Comparison of ENCODE assay signal across 8 cellular contexts in genomic region chr17:40027614-40028012, GRCh38. TPM values are rescaled to one million over a fixed set of nuclear protein-coding genes. Genes with fewer than 3 reads are reported as not detected.
A peak's percentile ranks its signal among the peaks of the same experiment; 100 is the strongest.
DNase-seq lines count a peak whose midpoint lies in the region; ATAC-seq, FAIRE-seq and TF ChIP-seq lines count a peak whose summit lies in the region.
"Had no signal": no experiment of that assay in that cellular context is flagged by ENCODE, and none has a peak within 500 bp of the region (broad histone marks: within the 10 kb centered on the region; RNA-seq: fewer than 3 reads in every experiment).

No MANE protein-coding gene starts in this region.

- H3K9me3 ChIP-seq in BLaER1 (no peaks in the 10 kb centered on the region), GM12878 (replicated peaks; ENCODE audit: control insufficient read depth, insufficient read depth, low read length) (no peaks in the 10 kb centered on the region), psoas muscle (no peaks in the 10 kb centered on the region), GM23248 (ENCODE audit: low read depth) (no peaks in the 10 kb centered on the region)
- H3K9me3 ChIP-seq: BLaER1 treated with 17β-estradiol and CSF1 and Interleukin-3, amounts not matched to agents 10 nM and 100 nM had no signal

- TF ChIP-seq EP300 in GM12878 (IDR thresholded peaks at IDR 0.05; ENCODE audit: borderline replicate concordance in 1 of 2, control insufficient read depth in 1 of 2, low read depth in 2 of 2, low read length in 2 of 2), result no peak

- H3K4me1 Mint-ChIP-seq in GM23338, result peaks cover 6% of the 10 kb centered on the region; the same call in 2 of the 3 replicates

- H3K9ac ChIP-seq in BLaER1 (0 out of 2 replicates have a peak overlapping the region, but pooled peaks have one; percentile 29), GM12878 (ENCODE audit: control insufficient read depth, insufficient read depth, low read length) (no peak overlapping the region), GM23248 (no peak overlapping the region)
- H3K9ac ChIP-seq: BLaER1 treated with 17β-estradiol and CSF1 and Interleukin-3, amounts not matched to agents 10 nM and 100 nM had no signal

- no peak overlapping the region for H3K4me2 ChIP-seq in BLaER1
- no peak overlapping the region for H3K4me2 ChIP-seq in GM23338
- H3K4me2 ChIP-seq in GM12878 (ENCODE audit: control insufficient read depth, insufficient read depth), result no peak overlapping the region
- no peak overlapping the region for H3K4me2 ChIP-seq in GM23248 (ENCODE audit: unreplicated experiment)
- H3K4me2 ChIP-seq: BLaER1 treated with 17β-estradiol and CSF1 and Interleukin-3, amounts not matched to agents 10 nM and 100 nM had no signal

- no peaks in the 10 kb centered on the region for H3K9me3 Mint-ChIP-seq in GM23338

- no peaks in the 10 kb centered on the region for H3K9me2 ChIP-seq in GM23338 (ENCODE audit: insufficient read depth)
- no peaks in the 10 kb centered on the region for H3K9me2 ChIP-seq in GM23248 (ENCODE audit: insufficient read depth)

- no peak for TF ChIP-seq POLR2A in GM12878 (IDR thresholded peaks at IDR 0.05; ENCODE audit: low read depth, low read length)

- FAIRE-seq in GM12878 (lab: Jason Lieb, UNC), result no peak

- CTCF ChIA-PET in GM12878 (lab: Yijun Ruan, JAX), result interaction anchor here (0.6 to 3.1 kb wide), 29 partner anchors 9 to 483 kb away, joined by 3 to 31 read pairs (median 6); partner anchors contain the start of genes CSF3, MED24, THRA and WIPF2

- no peak overlapping the region for H3K27ac Mint-ChIP-seq in GM23338

- H3K27me3 ChIP-seq in BLaER1 (no peaks in the 10 kb centered on the region), GM23338 (ENCODE audit: insufficient read depth) (no peaks in the 10 kb centered on the region), GM12878 (replicated peaks in 1 of 2; ENCODE audit: control insufficient read depth in 2 of 2, insufficient read depth in 2 of 2, low read length in 1 of 2) (no peaks in the 10 kb centered on the region), psoas muscle (ENCODE audit: insufficient read depth in 3 of 3, low read length in 2 of 3) (no peaks in the 10 kb centered on the region), GM23248 (replicated peaks; ENCODE audit: insufficient read depth) (no peaks in the 10 kb centered on the region)
- H3K27me3 ChIP-seq: BLaER1 treated with 17β-estradiol and CSF1 and Interleukin-3, amounts not matched to agents 10 nM and 100 nM had no signal

- H2AFZ ChIP-seq in GM23338 (no peak overlapping the region), GM12878 (ENCODE audit: control insufficient read depth, low read depth, low read length) (no peak overlapping the region), GM23248 (no peak overlapping the region)

- in situ Hi-C loops in GM12878 (cut with MboI), result no loop called here
- in situ Hi-C loops in GM23248 (cut with MboI), result no loop called here

- intact Hi-C loops in GM12878 (cut with micrococcal nuclease; ENCODE audit: unreplicated experiment), result loop anchor here (5.0 kb wide), 1 partner anchor 405 kb away; no protein-coding TSS in a partner anchor
- intact Hi-C loops in psoas muscle (cut with DNase I), result loop anchor here (1.0 to 5.0 kb wide), 3 partner anchors 14 to 70 kb away; no protein-coding TSS in a partner anchor

- H3K27me3 Mint-ChIP-seq in GM23338 (ENCODE audit: insufficient read depth, low read depth, poor library complexity), result peaks cover 4% of the 10 kb centered on the region

- H3K4me3 Mint-ChIP-seq in GM23338, result no peak overlapping the region

- peaks cover 64% of the 10 kb centered on the region for H3K36me3 Mint-ChIP-seq in GM23338 (ENCODE audit: low read depth)

- no peak for ATAC-seq in GM23338
- peak; percentile 29; the same call in 2 of the 3 replicates for ATAC-seq in GM12878
- ATAC-seq in psoas muscle, result no peak
- ATAC-seq in HG03469 (IDR thresholded peaks at IDR 0.05; ENCODE audit: unreplicated experiment), result no peak

- TF ChIP-seq RAD21 in GM12878 (IDR thresholded peaks at IDR 0.05; ENCODE audit: insufficient read depth, low read depth, low read length), result no peak

- H3F3A ChIP-seq in GM23338 (replicated peaks; ENCODE audit: low read depth) (peaks cover 18% of the 10 kb centered on the region), GM23248 (ENCODE audit: insufficient read depth) (peaks cover 9% of the 10 kb centered on the region; the same call in 1 of the 2 replicates)

- SMC1A ChIA-PET in GM12878 (lab: Charles Lee; ENCODE audit: uncharacterized antibody, unreplicated experiment), result interaction anchor here (0.7 to 2.3 kb wide), 8 partner anchors 12 to 156 kb away, joined by 3 to 12 read pairs (median 4); partner anchors contain the start of gene CSF3

- WGBS in GM12878 (ENCODE audit: insufficient coverage, insufficient replicate concordance, low lambda C conversion rate, missing lambda C conversion rate), result 43% methylated on average over 5 of the region's 5 CpGs
- 77 to 84% (median 79%) methylated on average over 5 of the region's 5 CpGs for WGBS in psoas muscle, 3 donors
- WGBS in GM23248 (ENCODE audit: low coverage in 1 of 2, low lambda C conversion rate in 2 of 2, missing lambda C conversion rate in 2 of 2), 2 experiments, result 66 to 70% methylated on average over 5 of the region's 5 CpGs

- BruUV-seq in GM12878 (replicated peaks; lab: Mats Ljungman, UMichigan), result no TSS peak

- peaks cover 18% of the 10 kb centered on the region for H3K4me1 ChIP-seq in BLaER1
- H3K4me1 ChIP-seq in GM23338 (ENCODE audit: insufficient read depth), result no peaks in the 10 kb centered on the region
- no peaks in the 10 kb centered on the region for H3K4me1 ChIP-seq in GM12878 (ENCODE audit: control insufficient read depth, insufficient read depth, low read length)
- peaks cover 49% of the 10 kb centered on the region for H3K4me1 ChIP-seq in psoas muscle
- H3K4me1 ChIP-seq in GM23248 (ENCODE audit: insufficient read depth), result 0 out of 2 replicates have a peak, but pooled peaks cover 8% of the 10 kb centered on the region

- H3K79me2 ChIP-seq in GM23338 (replicated peaks; ENCODE audit: insufficient read depth), result no peaks in the 10 kb centered on the region
- no peaks in the 10 kb centered on the region for H3K79me2 ChIP-seq in GM12878 (ENCODE audit: control insufficient read depth, insufficient read depth, low read length)
- no peaks in the 10 kb centered on the region for H3K79me2 ChIP-seq in GM23248 (ENCODE audit: insufficient read depth)

- RAD21 ChIA-PET in GM12878 (lab: Charles Lee; ENCODE audit: unreplicated experiment), result interaction anchor here (0.9 to 2.1 kb wide), 11 partner anchors 14 to 406 kb away, joined by 3 to 12 read pairs (median 5); no protein-coding TSS in a partner anchor

- POLR2A ChIA-PET in GM12878 (lab: Charles Lee), result interaction anchor here (1.2 kb wide), 1 partner anchor 13 kb away, joined by 4 read pairs; the partner anchor contains the start of gene CSF3

- H3K36me3 ChIP-seq in BLaER1 (peaks cover 99% of the 10 kb centered on the region), GM23338 (ENCODE audit: insufficient read depth) (peaks cover 12% of the 10 kb centered on the region; the same call in 1 of the 2 replicates), GM12878 (ENCODE audit: control insufficient read depth in 2 of 2, insufficient read depth in 2 of 2, low read length in 1 of 2) (peaks cover 19 to 20% of the 10 kb centered on the region in 2 experiments; a peak in 3 of 4 replicates), psoas muscle (ENCODE audit: insufficient read depth in 1 of 2, low read depth in 1 of 2) (peaks cover 7 to 86% of the 10 kb centered on the region in 2 donors), GM23248 (ENCODE audit: low read depth) (no peaks in the 10 kb centered on the region; the same call in 1 of the 2 replicates)

- TF ChIP-seq CTCF in GM23338 (conservative IDR thresholded peaks at IDR 0.05; ENCODE audit: low read depth in 2 of 2) (no peak), GM12878 (IDR thresholded peaks at IDR 0.05 in 2 of 3, conservative IDR thresholded peaks at IDR 0.05 in 1 of 3; ENCODE audit: control insufficient read depth in 2 of 3, extremely low read depth in 1 of 3, insufficient read depth in 1 of 3, low read depth in 3 of 3, low read length in 3 of 3) (no peak), psoas muscle (IDR thresholded peaks at IDR 0.05) (no peak)

- DNase-seq in GM23338 (ENCODE audit: low spot score) (no peak), GM12878 (ENCODE audit: low read depth, low spot score) (no peak), psoas muscle (no peak), GM23248 (no peak), NCI-H2029 treated with DMSO at 0.1 percent for 48 hours (lab: John Stamatoyannopoulos, UW) (no peak)

- no peaks in the 10 kb centered on the region for H4K20me1 ChIP-seq in BLaER1
- H4K20me1 ChIP-seq in GM23338 (replicated peaks; ENCODE audit: insufficient read depth), result no peaks in the 10 kb centered on the region
- H4K20me1 ChIP-seq in GM12878 (ENCODE audit: control insufficient read depth, insufficient read depth), result no peaks in the 10 kb centered on the region
- no peaks in the 10 kb centered on the region for H4K20me1 ChIP-seq in GM23248 (ENCODE audit: insufficient read depth)

- no peak overlapping the region for H3K4me3 ChIP-seq in BLaER1
- H3K4me3 ChIP-seq in GM23338, result no peak overlapping the region
- H3K4me3 ChIP-seq in GM12878, result no peak overlapping the region
- H3K4me3 ChIP-seq in psoas muscle, result no peak overlapping the region
- no peak overlapping the region for H3K4me3 ChIP-seq in GM23248
- H3K4me3 ChIP-seq: BLaER1 treated with 17β-estradiol and CSF1 and Interleukin-3, amounts not matched to agents 10 nM and 100 nM had no signal

- H3K27ac ChIP-seq in BLaER1 (no peak overlapping the region), GM23338 (ENCODE audit: low read depth) (peak overlapping the region; percentile 63; the same call in 1 of the 2 replicates), GM12878 (ENCODE audit: control insufficient read depth, insufficient read depth) (no peak overlapping the region), psoas muscle (peak overlapping the region; percentile 28), GM23248 (no peak overlapping the region)

RNA-seq across cellular contexts. Expression of gene CSF3, which starts 12.4 kb away (rescaled TPM):
- total RNA-seq in GM23338 (2014; rRNA removed; shearing (Covaris generic)), result 1.2 TPM in 1 of 2 replicates, not detected in the other
- polyA plus RNA-seq in GM23338 (2016; fragmentation: Nextera tagmentation; extraction: Ambion mirVana) (not detected in 2 replicates), GM12878 (2011; rRNA removed) (not detected in 2 replicates), GM12878 (2014; fragmentation: Illumina TruSeq; extraction: Trizol) (0.10 TPM in 1 of 2 replicates, not detected in the other), GM12878 (2014; fragmentation: Nextera tagmentation; extraction: Ambion mirVana) (under 1 TPM in 1 of 2 experiments, not detected in 1; 0.09 TPM), GM12878 (2014; rRNA removed) (0.23 and 0.36 TPM in 2 replicates), GM12878 (2016; fragmentation: Nextera tagmentation; extraction: Ambion mirVana) (under 1 TPM in 1 of 2 experiments, not detected in 1; 0.12 TPM), psoas muscle (10 to 100 TPM in 1 of 3 donors, 1 to 10 TPM in 2; 3.4 to 46.2 (median 3.9) TPM), GM23248 (2016; fragmentation: Nextera tagmentation; extraction: Ambion mirVana) (0.13 TPM in 1 of 2 replicates, not detected in the other)
- not detected in 2 replicates for total RNA-seq in GM12878 (2013; cell fraction: nucleolus; rRNA removed)
- total RNA-seq in GM12878 (2014; rRNA removed) (0.16 TPM in 1 of 2 replicates, not detected in the other), GM12878 (2014; rRNA removed; fragmentation: Illumina TruSeq; extraction: Trizol) (0.09 TPM in 1 of 2 replicates, not detected in the other), GM12878 (2021) (0.28 TPM in 1 of 2 replicates, not detected in the other), psoas muscle (10 to 100 TPM in 2 of 4 donors, under 1 TPM in 2; 0.30 to 39.8 (median 19.4) TPM)
- not detected for polyA plus RNA-seq in GM12878 (2011; ENCODE audit: low read depth)
- 0.06 and 0.13 TPM in 2 replicates for polyA plus RNA-seq in GM12878 (2011; cell fraction: cytosol; rRNA removed)
- 0.24 and 0.37 TPM in 2 replicates for polyA plus RNA-seq in GM12878 (2011; cell fraction: nucleus; rRNA removed)
- 0.15 and 0.22 TPM in 2 replicates for polyA plus RNA-seq in GM12878 (2012)
- polyA minus RNA-seq in GM12878 (2011; rRNA and poly(A)+ RNA removed), result not detected in 2 replicates
- polyA minus RNA-seq in GM12878 (2011; cell fraction: cytosol; rRNA and poly(A)+ RNA removed), result not detected in 2 replicates
- not detected in 2 replicates for polyA minus RNA-seq in GM12878 (2011; cell fraction: nucleus; rRNA and poly(A)+ RNA removed)
- total RNA-seq in GM23248 (2014; rRNA removed; shearing (Covaris generic)), result not detected in 2 replicates

RNA-seq across cellular contexts. Expression of gene MED24, which starts 26.6 kb away (rescaled TPM):
- 88.9 and 95.1 TPM in 2 replicates for total RNA-seq in GM23338 (2014; rRNA removed; shearing (Covaris generic))
- polyA plus RNA-seq in GM23338 (2016; fragmentation: Nextera tagmentation; extraction: Ambion mirVana) (44.4 and 44.8 TPM in 2 replicates), GM12878 (2011; rRNA removed) (31.1 and 74.8 TPM in 2 replicates), GM12878 (2014; fragmentation: Illumina TruSeq; extraction: Trizol) (77.0 and 85.1 TPM in 2 replicates), GM12878 (2014; fragmentation: Nextera tagmentation; extraction: Ambion mirVana) (10 to 100 TPM in 1 of 2 experiments, 1 to 10 TPM in 1; 5.4 to 10.3 TPM), GM12878 (2014; rRNA removed) (58.6 and 75.5 TPM in 2 replicates), GM12878 (2016; fragmentation: Nextera tagmentation; extraction: Ambion mirVana) (10 to 100 TPM; 89.9 to 97.4 TPM), psoas muscle (100 to 1,000 TPM in 1 of 3 donors, 10 to 100 TPM in 2; 51.1 to 115 (median 55.9) TPM), GM23248 (2016; fragmentation: Nextera tagmentation; extraction: Ambion mirVana) (33.6 and 35.2 TPM in 2 replicates)
- total RNA-seq in GM12878 (2013; cell fraction: nucleolus; rRNA removed), result 191 and 225 TPM in 2 replicates
- total RNA-seq in GM12878 (2014; rRNA removed) (33.5 and 40.6 TPM in 2 replicates), GM12878 (2014; rRNA removed; fragmentation: Illumina TruSeq; extraction: Trizol) (32.8 and 35.3 TPM in 2 replicates), GM12878 (2021) (74.1 and 84.7 TPM in 2 replicates), psoas muscle (100 to 1,000 TPM in 2 of 4 donors, 10 to 100 TPM in 2; 56.3 to 120 (median 87.9) TPM)
- 47.6 TPM for polyA plus RNA-seq in GM12878 (2011; ENCODE audit: low read depth)
- 78.2 and 80.7 TPM in 2 replicates for polyA plus RNA-seq in GM12878 (2011; cell fraction: cytosol; rRNA removed)
- 270 and 289 TPM in 2 replicates for polyA plus RNA-seq in GM12878 (2011; cell fraction: nucleus; rRNA removed)
- polyA plus RNA-seq in GM12878 (2012), result 54.5 and 59.0 TPM in 2 replicates
- 93.6 and 96.4 TPM in 2 replicates for polyA minus RNA-seq in GM12878 (2011; rRNA and poly(A)+ RNA removed)
- 54.1 and 61.4 TPM in 2 replicates for polyA minus RNA-seq in GM12878 (2011; cell fraction: cytosol; rRNA and poly(A)+ RNA removed)
- 104 and 143 TPM in 2 replicates for polyA minus RNA-seq in GM12878 (2011; cell fraction: nucleus; rRNA and poly(A)+ RNA removed)
- 35.3 and 37.3 TPM in 2 replicates for total RNA-seq in GM23248 (2014; rRNA removed; shearing (Covaris generic))

RNA-seq across cellular contexts. Expression of gene THRA, which starts 35.2 kb away (rescaled TPM):
- total RNA-seq in GM23338 (2014; rRNA removed; shearing (Covaris generic)), result 9.6 and 10.5 TPM in 2 replicates
- 3.4 and 3.6 TPM in 2 replicates for polyA plus RNA-seq in GM23338 (2016; fragmentation: Nextera tagmentation; extraction: Ambion mirVana)
- 3.8 and 5.5 TPM in 2 replicates for total RNA-seq in GM12878 (2013; cell fraction: nucleolus; rRNA removed)
- total RNA-seq in GM12878 (2014; rRNA removed), result 0.65 and 0.68 TPM in 2 replicates
- total RNA-seq in GM12878 (2014; rRNA removed; fragmentation: Illumina TruSeq; extraction: Trizol), result 0.63 and 0.64 TPM in 2 replicates
- 1.5 and 2.0 TPM in 2 replicates for total RNA-seq in GM12878 (2021)
- 1.2 TPM for polyA plus RNA-seq in GM12878 (2011; ENCODE audit: low read depth)
- 0.81 and 1.1 TPM in 2 replicates for polyA plus RNA-seq in GM12878 (2011; rRNA removed)
- polyA plus RNA-seq in GM12878 (2011; cell fraction: cytosol; rRNA removed), result 1.5 TPM in 2 replicates
- polyA plus RNA-seq in GM12878 (2011; cell fraction: nucleus; rRNA removed), result 1.1 and 1.4 TPM in 2 replicates
- polyA plus RNA-seq in GM12878 (2012), result 1.9 and 2.2 TPM in 2 replicates
- polyA plus RNA-seq in GM12878 (2014; fragmentation: Illumina TruSeq; extraction: Trizol), result 1.0 and 1.2 TPM in 2 replicates
- polyA plus RNA-seq in GM12878 (2014; fragmentation: Nextera tagmentation; extraction: Ambion mirVana), result under 1 TPM; 0.03 to 0.07 TPM
- 0.64 and 0.81 TPM in 2 replicates for polyA plus RNA-seq in GM12878 (2014; rRNA removed)
- under 1 TPM; 0.07 to 0.64 TPM for polyA plus RNA-seq in GM12878 (2016; fragmentation: Nextera tagmentation; extraction: Ambion mirVana)
- polyA minus RNA-seq in GM12878 (2011; rRNA and poly(A)+ RNA removed), result 1.1 and 1.4 TPM in 2 replicates
- 0.42 and 0.80 TPM in 2 replicates for polyA minus RNA-seq in GM12878 (2011; cell fraction: cytosol; rRNA and poly(A)+ RNA removed)
- polyA minus RNA-seq in GM12878 (2011; cell fraction: nucleus; rRNA and poly(A)+ RNA removed), result 0.48 and 0.57 TPM in 2 replicates
- 10 to 100 TPM; 39.5 to 55.1 (median 42.9) TPM for total RNA-seq in psoas muscle
- 10 to 100 TPM in 2 of 3 donors, 1 to 10 TPM in 1; 9.5 to 60.0 (median 29.0) TPM for polyA plus RNA-seq in psoas muscle
- 33.3 and 36.2 TPM in 2 replicates for total RNA-seq in GM23248 (2014; rRNA removed; shearing (Covaris generic))
- 15.8 and 16.4 TPM in 2 replicates for polyA plus RNA-seq in GM23248 (2016; fragmentation: Nextera tagmentation; extraction: Ambion mirVana)

RNA-seq across cellular contexts. Expression of gene PSMD3, which starts 47.0 kb away (rescaled TPM):
- 200 and 217 TPM in 2 replicates for total RNA-seq in GM23338 (2014; rRNA removed; shearing (Covaris generic))
- polyA plus RNA-seq in GM23338 (2016; fragmentation: Nextera tagmentation; extraction: Ambion mirVana), result 100 and 112 TPM in 2 replicates
- 59.9 and 66.8 TPM in 2 replicates for total RNA-seq in GM12878 (2013; cell fraction: nucleolus; rRNA removed)
- 132 and 150 TPM in 2 replicates for total RNA-seq in GM12878 (2014; rRNA removed)
- 65.8 and 70.3 TPM in 2 replicates for total RNA-seq in GM12878 (2014; rRNA removed; fragmentation: Illumina TruSeq; extraction: Trizol)
- 150 and 151 TPM in 2 replicates for total RNA-seq in GM12878 (2021)
- 53.3 TPM for polyA plus RNA-seq in GM12878 (2011; ENCODE audit: low read depth)
- 35.1 and 79.4 TPM in 2 replicates for polyA plus RNA-seq in GM12878 (2011; rRNA removed)
- 104 and 113 TPM in 2 replicates for polyA plus RNA-seq in GM12878 (2011; cell fraction: cytosol; rRNA removed)
- 99.4 and 118 TPM in 2 replicates for polyA plus RNA-seq in GM12878 (2011; cell fraction: nucleus; rRNA removed)
- polyA plus RNA-seq in GM12878 (2012), result 81.3 and 91.1 TPM in 2 replicates
- polyA plus RNA-seq in GM12878 (2014; fragmentation: Illumina TruSeq; extraction: Trizol), result 78.8 and 121 TPM in 2 replicates
- 1 to 10 TPM; 2.2 to 2.6 TPM for polyA plus RNA-seq in GM12878 (2014; fragmentation: Nextera tagmentation; extraction: Ambion mirVana)
- 138 and 155 TPM in 2 replicates for polyA plus RNA-seq in GM12878 (2014; rRNA removed)
- polyA plus RNA-seq in GM12878 (2016; fragmentation: Nextera tagmentation; extraction: Ambion mirVana), result 100 to 1,000 TPM; 182 to 192 TPM
- 83.5 and 88.8 TPM in 2 replicates for polyA minus RNA-seq in GM12878 (2011; rRNA and poly(A)+ RNA removed)
- 33.7 and 39.4 TPM in 2 replicates for polyA minus RNA-seq in GM12878 (2011; cell fraction: cytosol; rRNA and poly(A)+ RNA removed)
- 21.6 and 30.6 TPM in 2 replicates for polyA minus RNA-seq in GM12878 (2011; cell fraction: nucleus; rRNA and poly(A)+ RNA removed)
- 100 to 1,000 TPM; 137 to 253 (median 220) TPM for total RNA-seq in psoas muscle
- polyA plus RNA-seq in psoas muscle, result 100 to 1,000 TPM; 168 to 392 (median 234) TPM
- 103 and 116 TPM in 2 replicates for total RNA-seq in GM23248 (2014; rRNA removed; shearing (Covaris generic))
- 102 and 106 TPM in 2 replicates for polyA plus RNA-seq in GM23248 (2016; fragmentation: Nextera tagmentation; extraction: Ambion mirVana)

Comparison
In these comparisons a context has a peak if more than half of its experiments do, and no peak if none do; other contexts are left out.
1. H3K27ac ChIP-seq: peak in GM23338 (single experiment) and psoas muscle (single experiment); none in BLaER1 (single experiment), GM12878 (single experiment) and GM23248 (single experiment).